24 cellular contexts compared by ENCODE assay signal in the genomic region with DNA sequence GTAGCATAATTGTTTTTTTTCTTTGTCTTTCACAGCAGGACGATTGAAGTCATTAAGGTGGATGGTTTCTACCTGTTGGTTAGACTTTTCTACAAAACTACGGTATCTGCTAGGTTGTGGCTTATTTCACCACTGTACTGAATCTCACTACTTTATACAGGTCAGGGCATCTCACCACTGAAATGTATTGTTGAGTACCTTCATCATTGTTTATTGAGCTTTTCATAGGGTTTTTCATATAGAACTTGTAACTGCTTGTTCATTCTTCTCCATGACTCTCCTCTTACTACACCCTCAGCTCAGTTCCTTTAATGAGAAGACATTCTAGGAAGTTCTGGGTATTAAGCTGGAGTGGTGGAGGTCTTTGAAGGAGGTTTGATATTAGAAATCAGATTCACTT.
"Had no signal": no experiment of that assay in that cellular context is flagged by ENCODE, and none has a peak within 500 bp of the region (broad histone marks: within the 10 kb centered on the region; RNA-seq: fewer than 3 reads in every experiment).

No MANE protein-coding gene starts in this region.

- H3K27me3 Mint-ChIP-seq: natural killer cell treated with Interleukin-12 subunit alpha and Interleukin-12 subunit beta and Interleukin-15 and Interleukin-18, amount 100 ng/mL, for 72 hours; progenitor cell of endocrine pancreas; stimulated activated memory B cell treated with anti-CD40 and anti-IgM and Interleukin-4, amounts not matched to agents 10 μg/mL and 1 μg/mL and 100 μg/mL, for 72 hours; stimulated activated naive CD8-positive, alpha-beta T cell treated with anti-CD3 and anti-CD28 coated beads, Interleukin-15, amount 100 ng/mL, for 72 hours had no signal

- H3K36me3 ChIP-seq: left ventricle myocardium inferior, ovary, right atrium auricular region, right lobe of liver, transverse colon, upper lobe of left lung, vagina had no signal

- H3K4me1 Mint-ChIP-seq: memory B cell; stimulated activated memory B cell treated with anti-CD40 and anti-IgM and Interleukin-4, amounts not matched to agents 10 μg/mL and 1 μg/mL and 100 μg/mL, for 72 hours had no signal

- ATAC-seq: mucosa of descending colon; naive thymus-derived CD4-positive, alpha-beta T cell; natural killer cell treated with Interleukin-12 subunit alpha and Interleukin-12 subunit beta and Interleukin-15 and Interleukin-18, amount 100 ng/mL, for 72 hours; right lobe of liver; stimulated activated memory B cell treated with anti-CD40 and anti-IgM and Interleukin-4, amounts not matched to agents 10 μg/mL and 1 μg/mL and 100 μg/mL, for 72 hours; stimulated activated naive CD8-positive, alpha-beta T cell treated with anti-CD3 and anti-CD28 coated beads, Interleukin-15, amount 100 ng/mL, for 72 hours had no signal

- H3K27ac Mint-ChIP-seq: memory B cell; naive thymus-derived CD4-positive, alpha-beta T cell; progenitor cell of endocrine pancreas; stimulated activated memory B cell treated with anti-CD40 and anti-IgM and Interleukin-4, amounts not matched to agents 10 μg/mL and 1 μg/mL and 100 μg/mL, for 72 hours; stimulated activated naive CD8-positive, alpha-beta T cell treated with anti-CD3 and anti-CD28 coated beads, Interleukin-15, amount 100 ng/mL, for 72 hours had no signal

- H3K4me3 Mint-ChIP-seq: memory B cell; naive thymus-derived CD4-positive, alpha-beta T cell; natural killer cell treated with Interleukin-12 subunit alpha and Interleukin-12 subunit beta and Interleukin-15 and Interleukin-18, amount 100 ng/mL, for 72 hours; stimulated activated memory B cell treated with anti-CD40 and anti-IgM and Interleukin-4, amounts not matched to agents 10 μg/mL and 1 μg/mL and 100 μg/mL, for 72 hours; stimulated activated naive CD8-positive, alpha-beta T cell treated with anti-CD3 and anti-CD28 coated beads, Interleukin-15, amount 100 ng/mL, for 72 hours had no signal

- H3K36me3 Mint-ChIP-seq: memory B cell; stimulated activated memory B cell treated with anti-CD40 and anti-IgM and Interleukin-4, amounts not matched to agents 10 μg/mL and 1 μg/mL and 100 μg/mL, for 72 hours had no signal

- H3K27ac ChIP-seq: left ventricle myocardium inferior, ovary, right atrium auricular region, right lobe of liver, transverse colon, upper lobe of left lung, vagina had no signal

- H3K4me1 ChIP-seq: right lobe of liver, vagina had no signal

- H3K27me3 ChIP-seq: ovary, right atrium auricular region, right lobe of liver, transverse colon, upper lobe of left lung, vagina had no signal

- H3K4me3 ChIP-seq: left ventricle myocardium inferior, lung, mucosa of descending colon, ovary, right atrium auricular region, right lobe of liver, smooth muscle cell, transverse colon, upper lobe of left lung, vagina had no signal

- H3K9me3 ChIP-seq: left ventricle myocardium inferior, mucosa of descending colon, ovary, right atrium auricular region, transverse colon, upper lobe of left lung, vagina had no signal

- DNase-seq: islet precursor cell; left ventricle myocardium inferior; midbrain; mucosa of descending colon; naive thymus-derived CD4-positive, alpha-beta T cell; ovary; right lobe of liver; stimulated activated CD4-positive, alpha-beta T cell treated with anti-CD3 and anti-CD28 coated beads, Interleukin-1b, Interleukin-23, amount 100 ng/mL, for 48 hours; stimulated activated CD4-positive, alpha-beta T cell treated with anti-CD3 and anti-CD28 coated beads, Interleukin-2, amount 100 ng/mL, for 48 hours; stimulated activated CD4-positive, alpha-beta T cell treated with anti-CD3 and anti-CD28 coated beads, Interleukin-4, amount 100 ng/mL, for 4 hours; stimulated activated CD8-positive, alpha-beta memory T cell treated with anti-CD3 and anti-CD28 coated beads, Interleukin-4, amount 100 ng/mL, for 48 hours; stimulated activated naive CD4-positive, alpha-beta T cell treated with Interleukin-2 at 50 U/mL for 16 hours; stimulated activated naive CD8-positive, alpha-beta T cell treated with anti-CD3 and anti-CD28 coated beads, Interleukin-15, amount 100 ng/mL, for 72 hours; substantia nigra; transverse colon; upper lobe of left lung had no signal

- H3K9me3 Mint-ChIP-seq: memory B cell; stimulated activated memory B cell treated with anti-CD40 and anti-IgM and Interleukin-4, amounts not matched to agents 10 μg/mL and 1 μg/mL and 100 μg/mL, for 72 hours; stimulated activated naive CD8-positive, alpha-beta T cell treated with anti-CD3 and anti-CD28 coated beads, Interleukin-15, amount 100 ng/mL, for 72 hours had no signal

- H3K4me2 ChIP-seq: smooth muscle cell had no signal
